1 cellular context compared by ENCODE assay signal in genomic region chr18:2236232-2236631, GRCh38.
TF ChIP-seq lines count a peak whose summit lies in the region.

No MANE protein-coding gene starts in this region.

TF ChIP-seq in SK-N-SH, 30 proteins besides CTCF, POLR2A, EP300 and RAD21 (continued from another document):
- TF ChIP-seq, protein P1, sequence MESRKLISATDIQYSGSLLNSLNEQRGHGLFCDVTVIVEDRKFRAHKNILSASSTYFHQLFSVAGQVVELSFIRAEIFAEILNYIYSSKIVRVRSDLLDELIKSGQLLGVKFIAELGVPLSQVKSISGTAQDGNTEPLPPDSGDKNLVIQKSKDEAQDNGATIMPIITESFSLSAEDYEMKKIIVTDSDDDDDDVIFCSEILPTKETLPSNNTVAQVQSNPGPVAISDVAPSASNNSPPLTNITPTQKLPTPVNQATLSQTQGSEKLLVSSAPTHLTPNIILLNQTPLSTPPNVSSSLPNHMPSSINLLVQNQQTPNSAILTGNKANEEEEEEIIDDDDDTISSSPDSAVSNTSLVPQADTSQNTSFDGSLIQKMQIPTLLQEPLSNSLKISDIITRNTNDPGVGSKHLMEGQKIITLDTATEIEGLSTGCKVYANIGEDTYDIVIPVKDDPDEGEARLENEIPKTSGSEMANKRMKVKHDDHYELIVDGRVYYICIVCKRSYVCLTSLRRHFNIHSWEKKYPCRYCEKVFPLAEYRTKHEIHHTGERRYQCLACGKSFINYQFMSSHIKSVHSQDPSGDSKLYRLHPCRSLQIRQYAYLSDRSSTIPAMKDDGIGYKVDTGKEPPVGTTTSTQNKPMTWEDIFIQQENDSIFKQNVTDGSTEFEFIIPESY (IDR thresholded peaks at IDR 0.05; ENCODE audit: borderline replicate concordance, low read depth), result no peak
